Comparison of ENCODE assay signal across 8 cellular contexts in the genomic region with DNA sequence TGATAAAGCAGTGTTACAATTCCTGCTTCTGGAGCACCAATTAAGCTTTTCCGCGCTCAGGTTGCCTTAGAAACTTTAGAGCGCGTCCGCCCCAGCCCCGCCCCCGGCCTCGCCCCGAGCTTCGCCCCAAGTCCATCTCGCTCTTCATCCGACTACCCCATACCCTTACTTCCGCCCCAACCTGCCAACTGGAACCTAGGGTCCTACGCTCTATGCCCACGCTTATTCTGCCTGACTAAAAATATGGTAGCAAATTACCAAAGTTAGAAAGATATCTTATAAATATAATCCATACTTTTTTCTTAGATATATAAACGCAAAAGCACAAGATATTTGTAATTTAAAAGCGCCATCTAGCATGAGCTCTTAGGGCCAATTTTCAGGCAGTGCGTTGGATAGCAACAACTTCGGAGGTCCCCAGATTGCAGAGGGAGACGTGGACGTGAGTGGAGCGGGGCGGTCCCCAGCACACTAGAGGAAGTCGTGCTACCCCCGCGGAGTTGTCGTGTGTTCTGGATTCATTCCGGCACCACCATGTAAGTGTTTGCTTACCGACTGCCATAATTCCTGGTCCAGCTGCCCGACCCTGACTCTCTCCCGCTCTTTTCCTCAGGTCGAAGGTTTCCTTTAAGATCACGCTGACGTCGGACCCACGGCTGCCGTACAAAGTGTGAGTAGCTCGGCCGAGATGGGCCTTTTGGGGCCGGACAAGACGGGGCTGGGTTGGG. TPM values are rescaled to one million over a fixed set of nuclear protein-coding genes. Genes with fewer than 3 reads are reported as not detected.
A peak's percentile ranks its signal among the peaks of the same experiment; 100 is the strongest.
DNase-seq lines count a peak whose midpoint lies in the region; ATAC-seq and TF ChIP-seq lines count a peak whose summit lies in the region.

A gene (plus strand): TSS at position 466 of the 728 bp plus-strand sequence. CDS start 69 bp downstream, at position 535.

- H3K4me3 ChIP-seq in Karpas-422 (ENCODE audit: low read length): peak within 1 kb of the TSS; percentile 98
- H3K4me3 ChIP-seq in esophagus muscularis mucosa: peak within 1 kb of the TSS; percentile 71 to 86 (median 77)
- H3K4me3 ChIP-seq in muscle layer of duodenum (ENCODE audit: low read depth in 1 of 2, low read length in 2 of 2): peak within 1 kb of the TSS; percentile 89 to 95

- WGBS in esophagus muscularis mucosa: under 1% methylated on average over 39 of the region's 41 CpGs

- H4K20me1 ChIP-seq in Karpas-422 (ENCODE audit: insufficient read depth, low read depth, low read length): no peaks in the 10 kb centered on the region

- no peak for TF ChIP-seq EP300 in esophagus muscularis mucosa (IDR thresholded peaks at IDR 0.05)

- H3K4me1 ChIP-seq in Karpas-422 (ENCODE audit: low read length): peaks cover 24% of the 10 kb centered on the region
- peaks cover 10 to 33% (median 28%) of the 10 kb centered on the region in 4 donors for H3K4me1 ChIP-seq in esophagus muscularis mucosa
- peaks cover 13 to 18% of the 10 kb centered on the region in 2 donors for H3K4me1 ChIP-seq in muscle layer of duodenum (ENCODE audit: control insufficient read depth in 1 of 2, insufficient read depth in 2 of 2, low read length in 2 of 2)

- no peak for TF ChIP-seq CTCF in esophagus muscularis mucosa (IDR thresholded peaks at IDR 0.05)

- peak within 1 kb of the TSS; percentile 94 for H3K9ac ChIP-seq in Karpas-422 (ENCODE audit: low read length)

- no peaks in the 10 kb centered on the region for H3K9me2 ChIP-seq in Karpas-422 (replicated peaks; ENCODE audit: insufficient read depth, low read length)

- H3K79me2 ChIP-seq in Karpas-422 (ENCODE audit: low read length): peaks cover 39% of the 10 kb centered on the region

- peak within 1 kb of the TSS; percentile 71 for H3K4me2 ChIP-seq in Karpas-422 (ENCODE audit: low read depth, low read length, poor library complexity, severe bottlenecking)

- peak; percentile 96 for ATAC-seq in GM21825 (IDR thresholded peaks at IDR 0.05; ENCODE audit: unreplicated experiment)

- H2AFZ ChIP-seq in Karpas-422 (ENCODE audit: low read length): peak within 1 kb of the TSS; percentile 96

- H3K27ac ChIP-seq in Karpas-422 (ENCODE audit: low read length): peak within 1 kb of the TSS; percentile 81
- peak within 1 kb of the TSS; percentile 85 to 89 (median 88) for H3K27ac ChIP-seq in esophagus muscularis mucosa (replicated peaks in 1 of 4)
- H3K27ac ChIP-seq in muscle layer of duodenum (ENCODE audit: low read length): peak within 1 kb of the TSS; percentile 96

- DNase-seq in DMS79 treated with DMSO at 0.1 percent for 48 hours (lab: John Stamatoyannopoulos, UW): peak; percentile 95
- DNase-seq in Karpas-422: peak; percentile 97
- peak; percentile 95 for DNase-seq in RKO (ENCODE audit: low spot score)
- peak; percentile 75 for DNase-seq in activated T-helper 1 cell treated with Interleukin-2 at 50 U/mL for 16 hours (ENCODE audit: low read depth)
- DNase-seq in esophagus muscularis mucosa (ENCODE audit: extremely low spot score): peak; percentile 96
- peak; percentile 80 to 82 for DNase-seq in stimulated activated CD8-positive, alpha-beta memory T cell treated with anti-CD3 and anti-CD28 coated beads, Interleukin-7, amount 100 ng/mL, for 4 hours (ENCODE audit: low read depth in 2 of 2)

- H3K36me3 ChIP-seq in Karpas-422 (ENCODE audit: insufficient read depth, low read length) (peaks cover 22% of the 10 kb centered on the region; the same call in 1 of the 2 replicates), esophagus muscularis mucosa (peaks cover 0 to 13% (median 6%) of the 10 kb centered on the region in 4 donors), muscle layer of duodenum (ENCODE audit: control insufficient read depth in 1 of 2, insufficient read depth in 2 of 2, low read length in 2 of 2) (peaks cover 5 to 7% of the 10 kb centered on the region in 2 donors)

- H3K9me3 ChIP-seq in Karpas-422 (ENCODE audit: low read length): no peaks in the 10 kb centered on the region
- H3K9me3 ChIP-seq in esophagus muscularis mucosa: no peaks in the 10 kb centered on the region
- H3K9me3 ChIP-seq in muscle layer of duodenum (ENCODE audit: control insufficient read depth in 1 of 2, low read length in 2 of 2): no peaks in the 10 kb centered on the region

- intact Hi-C loops in esophagus muscularis mucosa (cut with DNase I): no loop called here

- peak; percentile 32 for TF ChIP-seq POLR2A in esophagus muscularis mucosa (IDR thresholded peaks at IDR 0.05; ENCODE audit: low read depth)

- H3K27me3 ChIP-seq in Karpas-422 (ENCODE audit: low read length): no peaks in the 10 kb centered on the region
- H3K27me3 ChIP-seq in esophagus muscularis mucosa: no peaks in the 10 kb centered on the region
- H3K27me3 ChIP-seq in muscle layer of duodenum (ENCODE audit: low read depth, low read length): no peaks in the 10 kb centered on the region

RNA-seq across cellular contexts. Expression of the gene that starts here (rescaled TPM):
- total RNA-seq in Karpas-422 (2014; rRNA removed; shearing (Covaris generic); ENCODE audit: low replicate concordance): 41.6 and 82.7 TPM in 2 replicates
- 10 to 100 TPM; 36.2 to 51.0 (median 44.4) TPM for total RNA-seq in esophagus muscularis mucosa

Comparison
In these comparisons a context has a peak if more than half of its experiments do, and no peak if none do; other contexts are left out.
1. Peak in every context shown above with its lines: DNase-seq, ATAC-seq, H3K4me3 ChIP-seq and H3K27ac ChIP-seq.